In genomic region chr17:7490144-7490543, GRCh38 we compare ENCODE assay signal across 20 cellular contexts. TPM values are rescaled to one million over a fixed set of nuclear protein-coding genes. Genes with fewer than 3 reads are reported as not detected.
DNase-seq lines count a peak whose midpoint lies in the region; ATAC-seq and TF ChIP-seq lines count a peak whose summit lies in the region.
"Had no signal": no experiment of that assay in that cellular context is flagged by ENCODE, and none has a peak within 500 bp of the region (broad histone marks: within the 10 kb centered on the region; RNA-seq: fewer than 3 reads in every experiment).

No MANE protein-coding gene starts in this region.

- H3K4me1 ChIP-seq in HEK293 (ENCODE audit: control insufficient read depth, insufficient read depth, low read length) = peaks cover 18% of the 10 kb centered on the region
- H3K4me1 ChIP-seq: SJCRH30 had no signal

- peaks cover 4% of the 10 kb centered on the region for H3K36me3 Mint-ChIP-seq in activated naive CD4-positive, alpha-beta T cell treated with anti-CD3 and anti-CD28 coated beads, Interleukin-2, amount 50 U/mL, for 24 hours
- H3K36me3 Mint-ChIP-seq in brain = peaks cover 78% of the 10 kb centered on the region
- H3K36me3 Mint-ChIP-seq in stimulated activated effector memory CD8-positive, alpha-beta T cell treated with anti-CD3 and anti-CD28 coated beads, Interleukin-12 subunit alpha, Interleukin-12 subunit beta, amount 100 ng/mL, for 72 hours = peaks cover 100% of the 10 kb centered on the region

- CTCF ChIA-PET in HEK293 (lab: Yijun Ruan, JAX) = interaction anchor here (1.1 to 6.0 kb wide), 3 partner anchors 25 to 120 kb away, joined by 3 to 30 read pairs (median 7); no protein-coding TSS in a partner anchor

- H3K27me3 Mint-ChIP-seq in activated naive CD4-positive, alpha-beta T cell treated with anti-CD3 and anti-CD28 coated beads, Interleukin-2, amount 50 U/mL, for 24 hours = no peaks in the 10 kb centered on the region
- peaks cover under 1% of the 10 kb centered on the region for H3K27me3 Mint-ChIP-seq in brain
- H3K27me3 Mint-ChIP-seq: IgD-negative memory B cell had no signal

- POLR2A ChIA-PET in HEK293 (lab: Yijun Ruan, JAX) = interaction anchor here (0.6 to 1.4 kb wide), 2 partner anchors 10 to 224 kb away, joined by 3 to 4 read pairs; no protein-coding TSS in a partner anchor

- no peak overlapping the region for H3K4me3 ChIP-seq in HEK293 (ENCODE audit: low read depth, low read length)
- H3K4me3 ChIP-seq: HAP-1, SJCRH30 had no signal

- no peak overlapping the region for H3K4me3 Mint-ChIP-seq in activated naive CD4-positive, alpha-beta T cell treated with anti-CD3 and anti-CD28 coated beads, Interleukin-2, amount 50 U/mL, for 24 hours
- H3K4me3 Mint-ChIP-seq in brain = peak overlapping the region in 3 of 5 experiments; percentile 8 to 37 (median 11)
- H3K4me3 Mint-ChIP-seq in stimulated activated effector memory CD8-positive, alpha-beta T cell treated with anti-CD3 and anti-CD28 coated beads, Interleukin-12 subunit alpha, Interleukin-12 subunit beta, amount 100 ng/mL, for 72 hours = peak overlapping the region; percentile 20
- H3K4me3 Mint-ChIP-seq: CD14-positive monocyte had no signal

- H3K36me3 ChIP-seq in HEK293 (ENCODE audit: control insufficient read depth in 2 of 2, insufficient read depth in 1 of 2, low read length in 2 of 2) = peaks cover 22 to 79% of the 10 kb centered on the region in 2 experiments

- no peak overlapping the region for H3K27ac ChIP-seq in HEK293 (ENCODE audit: extremely low read depth, low read depth, low read length)
- H3K27ac ChIP-seq: SJCRH30 had no signal

- H3K9me3 ChIP-seq in HEK293 (ENCODE audit: control insufficient read depth, insufficient read depth, low read depth, low read length) = no peaks in the 10 kb centered on the region
- H3K9me3 ChIP-seq: HAP-1, SJCRH30 had no signal

- no peaks in the 10 kb centered on the region for H3K9me3 Mint-ChIP-seq in activated naive CD4-positive, alpha-beta T cell treated with anti-CD3 and anti-CD28 coated beads, Interleukin-2, amount 50 U/mL, for 24 hours
- peaks cover 0 to 3% (median 0%) of the 10 kb centered on the region in 5 experiments for H3K9me3 Mint-ChIP-seq in brain
- H3K9me3 Mint-ChIP-seq in stimulated activated effector memory CD8-positive, alpha-beta T cell treated with anti-CD3 and anti-CD28 coated beads, Interleukin-12 subunit alpha, Interleukin-12 subunit beta, amount 100 ng/mL, for 72 hours = no peaks in the 10 kb centered on the region
- H3K9me3 Mint-ChIP-seq: CD14-positive monocyte, IgD-negative memory B cell had no signal

- peak overlapping the region; percentile 0 for H3K27ac Mint-ChIP-seq in activated naive CD4-positive, alpha-beta T cell treated with anti-CD3 and anti-CD28 coated beads, Interleukin-2, amount 50 U/mL, for 24 hours
- H3K27ac Mint-ChIP-seq in brain = peak overlapping the region in 1 of 5 experiments; percentile 27
- H3K27ac Mint-ChIP-seq in stimulated activated effector memory CD8-positive, alpha-beta T cell treated with anti-CD3 and anti-CD28 coated beads, Interleukin-12 subunit alpha, Interleukin-12 subunit beta, amount 100 ng/mL, for 72 hours = peak overlapping the region; percentile 23
- H3K27ac Mint-ChIP-seq: IgD-negative memory B cell had no signal

- no peak for TF ChIP-seq CTCF in HEK293 (tag by site-specific recombination; IDR thresholded peaks at IDR 0.05)
- TF ChIP-seq CTCF in brain (conservative IDR thresholded peaks at IDR 0.05) = no peak

- no peak for DNase-seq in activated naive CD4-positive, alpha-beta T cell treated with anti-CD3 and anti-CD28 coated beads, Interleukin-2, amount 50 U/mL, for 16 hours
- no peak for DNase-seq in stimulated activated effector memory CD8-positive, alpha-beta T cell treated with anti-CD3 and anti-CD28 coated beads, Interleukin-12 subunit alpha, Interleukin-12 subunit beta, amount 100 ng/mL, for 72 hours (ENCODE audit: low spot score in 2 of 2)
- DNase-seq in SW 1271 (lab: John Stamatoyannopoulos, UW) (no peak), KG1 (lab: John Stamatoyannopoulos, UW) (no peak)
- DNase-seq: DMS79, MV-4-11, NCI-H1417 treated with DMSO at 0.1 percent for 48 hours, NCI-H1930, NCI-H2171, NCI-H446, NCI-H748 treated with DMSO at 0.1 percent for 48 hours, RPMI8226, SJCRH30 had no signal

- peaks cover 74% of the 10 kb centered on the region for H3K4me1 Mint-ChIP-seq in activated naive CD4-positive, alpha-beta T cell treated with anti-CD3 and anti-CD28 coated beads, Interleukin-2, amount 50 U/mL, for 24 hours
- peaks cover 88% of the 10 kb centered on the region for H3K4me1 Mint-ChIP-seq in brain
- peaks cover 82% of the 10 kb centered on the region for H3K4me1 Mint-ChIP-seq in stimulated activated effector memory CD8-positive, alpha-beta T cell treated with anti-CD3 and anti-CD28 coated beads, Interleukin-12 subunit alpha, Interleukin-12 subunit beta, amount 100 ng/mL, for 72 hours

- no peak for ATAC-seq in stimulated activated effector memory CD8-positive, alpha-beta T cell treated with anti-CD3 and anti-CD28 coated beads, Interleukin-12 subunit alpha, Interleukin-12 subunit beta, amount 100 ng/mL, for 72 hours
- no peak for ATAC-seq in GM18858 (IDR thresholded peaks at IDR 0.05; ENCODE audit: unreplicated experiment)

TF ChIP-seq in HEK293, 187 proteins besides CTCF, POLR2A, EP300 and RAD21:
- no peak for TF ChIP-seq ZSCAN30 (tag by site-specific recombination; IDR thresholded peaks at IDR 0.05)
- TF ChIP-seq MYNN (tag by site-specific recombination; IDR thresholded peaks at IDR 0.05; ENCODE audit: borderline replicate concordance) = no peak
- peak; percentile 88 for TF ChIP-seq ZNF121 (tag by site-specific recombination; IDR thresholded peaks at IDR 0.05)

RNA-seq across cellular contexts. Expression of gene POLR2A, which starts 6.0 kb away (rescaled TPM):
- 107 TPM for polyA plus RNA-seq in brain (ENCODE audit: insufficient read depth, low read depth, low replicate concordance)

RNA-seq across cellular contexts. Expression of gene SLC35G6, which starts 8.9 kb away (rescaled TPM):
- not detected for polyA plus RNA-seq in brain (ENCODE audit: insufficient read depth, low read depth, low replicate concordance)
- polyA plus RNA-seq: CD14-positive monocyte, IgD-negative memory B cell had no signal

RNA-seq across cellular contexts. Expression of gene ZBTB4, which starts 10.7 kb away (rescaled TPM):
- polyA plus RNA-seq in brain (ENCODE audit: insufficient read depth, low read depth, low replicate concordance) = 60.4 TPM

RNA-seq across cellular contexts. Expression of gene CHRNB1, which starts 45.3 kb away (rescaled TPM):
- polyA plus RNA-seq in brain (ENCODE audit: insufficient read depth, low read depth, low replicate concordance) = 17.7 TPM

RNA-seq across cellular contexts. Expression of gene FGF11, which starts 50.8 kb away (rescaled TPM):
- polyA plus RNA-seq in brain (ENCODE audit: insufficient read depth, low read depth, low replicate concordance) = 6.6 TPM
- polyA plus RNA-seq: CD14-positive monocyte, IgD-negative memory B cell had no signal
